In the genomic region with DNA sequence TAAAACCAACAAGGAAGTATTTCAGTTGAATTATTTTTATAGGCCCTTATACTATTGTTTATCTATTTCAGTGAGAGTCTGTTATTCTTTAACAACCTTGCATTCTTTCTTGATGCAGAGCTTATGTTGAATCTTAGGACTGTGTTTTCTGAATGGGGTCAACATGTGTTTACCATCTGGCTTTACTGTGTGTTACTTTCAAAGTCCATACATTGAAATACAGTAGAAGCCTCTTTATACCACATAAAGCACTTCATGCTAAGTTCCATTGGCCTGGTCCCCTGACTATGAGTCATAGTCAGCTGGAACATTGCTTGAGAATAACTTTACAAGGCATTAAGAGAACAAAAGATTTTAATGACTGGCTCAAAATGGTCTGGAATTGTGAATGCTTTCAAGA, we compare ENCODE assay signal across 1 cellular context.
TF ChIP-seq lines count a peak whose summit lies in the region.

No MANE protein-coding gene starts in this region.

TF ChIP-seq in WTC11, 78 proteins besides CTCF, POLR2A, EP300 and RAD21 (continued from another document):
- TF ChIP-seq, protein P1, sequence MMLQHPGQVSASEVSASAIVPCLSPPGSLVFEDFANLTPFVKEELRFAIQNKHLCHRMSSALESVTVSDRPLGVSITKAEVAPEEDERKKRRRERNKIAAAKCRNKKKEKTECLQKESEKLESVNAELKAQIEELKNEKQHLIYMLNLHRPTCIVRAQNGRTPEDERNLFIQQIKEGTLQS (CRISPR knock-in tag; conservative IDR thresholded peaks at IDR 0.05) = no peak
- TF ChIP-seq, protein P2, sequence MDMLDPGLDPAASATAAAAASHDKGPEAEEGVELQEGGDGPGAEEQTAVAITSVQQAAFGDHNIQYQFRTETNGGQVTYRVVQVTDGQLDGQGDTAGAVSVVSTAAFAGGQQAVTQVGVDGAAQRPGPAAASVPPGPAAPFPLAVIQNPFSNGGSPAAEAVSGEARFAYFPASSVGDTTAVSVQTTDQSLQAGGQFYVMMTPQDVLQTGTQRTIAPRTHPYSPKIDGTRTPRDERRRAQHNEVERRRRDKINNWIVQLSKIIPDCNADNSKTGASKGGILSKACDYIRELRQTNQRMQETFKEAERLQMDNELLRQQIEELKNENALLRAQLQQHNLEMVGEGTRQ (CRISPR knock-in tag; IDR thresholded peaks at IDR 0.05) = no peak
- TF ChIP-seq, protein P3, sequence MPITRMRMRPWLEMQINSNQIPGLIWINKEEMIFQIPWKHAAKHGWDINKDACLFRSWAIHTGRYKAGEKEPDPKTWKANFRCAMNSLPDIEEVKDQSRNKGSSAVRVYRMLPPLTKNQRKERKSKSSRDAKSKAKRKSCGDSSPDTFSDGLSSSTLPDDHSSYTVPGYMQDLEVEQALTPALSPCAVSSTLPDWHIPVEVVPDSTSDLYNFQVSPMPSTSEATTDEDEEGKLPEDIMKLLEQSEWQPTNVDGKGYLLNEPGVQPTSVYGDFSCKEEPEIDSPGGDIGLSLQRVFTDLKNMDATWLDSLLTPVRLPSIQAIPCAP (CRISPR knock-in tag; IDR thresholded peaks at IDR 0.05) = no peak
- TF ChIP-seq EMX1 (CRISPR knock-in tag; IDR thresholded peaks at IDR 0.05) (no peak), ZBTB21 (CRISPR knock-in tag; IDR thresholded peaks at IDR 0.05; ENCODE audit: borderline replicate concordance) (no peak), ZNF138 (CRISPR knock-in tag; conservative IDR thresholded peaks at IDR 0.05) (no peak)
- TF ChIP-seq, protein P4, sequence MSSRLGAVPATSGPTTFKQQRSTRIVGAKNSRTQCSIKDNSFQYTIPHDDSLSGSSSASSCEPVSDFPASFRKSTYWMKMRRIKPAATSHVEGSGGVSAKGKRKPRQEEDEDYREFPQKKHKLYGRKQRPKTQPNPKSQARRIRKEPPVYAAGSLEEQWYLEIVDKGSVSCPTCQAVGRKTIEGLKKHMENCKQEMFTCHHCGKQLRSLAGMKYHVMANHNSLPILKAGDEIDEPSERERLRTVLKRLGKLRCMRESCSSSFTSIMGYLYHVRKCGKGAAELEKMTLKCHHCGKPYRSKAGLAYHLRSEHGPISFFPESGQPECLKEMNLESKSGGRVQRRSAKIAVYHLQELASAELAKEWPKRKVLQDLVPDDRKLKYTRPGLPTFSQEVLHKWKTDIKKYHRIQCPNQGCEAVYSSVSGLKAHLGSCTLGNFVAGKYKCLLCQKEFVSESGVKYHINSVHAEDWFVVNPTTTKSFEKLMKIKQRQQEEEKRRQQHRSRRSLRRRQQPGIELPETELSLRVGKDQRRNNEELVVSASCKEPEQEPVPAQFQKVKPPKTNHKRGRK (CRISPR knock-in tag; IDR thresholded peaks at IDR 0.05; ENCODE audit: borderline replicate concordance) = no peak
- TF ChIP-seq, protein P5, sequence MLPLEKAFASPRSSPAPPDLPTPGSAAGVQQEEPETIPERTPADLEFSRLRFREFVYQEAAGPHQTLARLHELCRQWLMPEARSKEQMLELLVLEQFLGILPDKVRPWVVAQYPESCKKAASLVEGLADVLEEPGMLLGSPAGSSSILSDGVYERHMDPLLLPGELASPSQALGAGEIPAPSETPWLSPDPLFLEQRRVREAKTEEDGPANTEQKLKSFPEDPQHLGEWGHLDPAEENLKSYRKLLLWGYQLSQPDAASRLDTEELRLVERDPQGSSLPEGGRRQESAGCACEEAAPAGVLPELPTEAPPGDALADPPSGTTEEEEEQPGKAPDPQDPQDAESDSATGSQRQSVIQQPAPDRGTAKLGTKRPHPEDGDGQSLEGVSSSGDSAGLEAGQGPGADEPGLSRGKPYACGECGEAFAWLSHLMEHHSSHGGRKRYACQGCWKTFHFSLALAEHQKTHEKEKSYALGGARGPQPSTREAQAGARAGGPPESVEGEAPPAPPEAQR (CRISPR knock-in tag; IDR thresholded peaks at IDR 0.05) = no peak
